Comparison of ENCODE assay signal across 8 cellular contexts in genomic region chr6:26521485-26522391, GRCh38. TPM values are rescaled to one million over a fixed set of nuclear protein-coding genes. Genes with fewer than 3 reads are reported as not detected.
DNase-seq lines count a peak whose midpoint lies in the region; ATAC-seq, FAIRE-seq and TF ChIP-seq lines count a peak whose summit lies in the region.

No MANE protein-coding gene starts in this region.

- H3K4me1 ChIP-seq in Peyer's patch: peaks cover 0 to 15% (median 0%) of the 10 kb centered on the region in 4 donors
- peaks cover 24 to 29% of the 10 kb centered on the region in 2 experiments for H3K4me1 ChIP-seq in neutrophil (ENCODE audit: control insufficient read depth in 1 of 2, insufficient read depth in 1 of 2, low read depth in 1 of 2, low read length in 1 of 2)

- H3K27ac ChIP-seq in Peyer's patch (peak overlapping the region; percentile 88 to 98 (median 96)), neutrophil (peak overlapping the region; percentile 96), substantia nigra (ENCODE audit: low read depth, low read length, poor library complexity, severe bottlenecking) (peak overlapping the region; percentile 39)

- TF ChIP-seq POLR2A in Peyer's patch (IDR thresholded peaks at IDR 0.05): peak; percentile 40 to 58

- POLR2A ChIA-PET in BJ (lab: Charles Lee): interaction anchor here (0.7 kb wide), 1 partner anchor 298 kb away, joined by 3 read pairs; no protein-coding TSS in a partner anchor

- CTCF ChIA-PET in BJ (lab: Yijun Ruan, JAX): interaction anchor here (0.6 to 1.2 kb wide), 7 partner anchors 9 to 327 kb away, joined by 3 to 5 read pairs (median 3); no protein-coding TSS in a partner anchor

- peak; percentile 73 for ATAC-seq in HG03442 (IDR thresholded peaks at IDR 0.05; ENCODE audit: unreplicated experiment)

- TF ChIP-seq CTCF in BJ (IDR thresholded peaks at IDR 0.05; ENCODE audit: insufficient read depth, low read depth, low read length) (peak; percentile 29), Peyer's patch (IDR thresholded peaks at IDR 0.05) (peak in 5 of 6 experiments; percentile 30 to 49 (median 40)), neutrophil (IDR thresholded peaks at IDR 0.05) (peak; percentile 46)

- H3K36me3 ChIP-seq in BJ (ENCODE audit: control insufficient read depth, insufficient read depth, low read length): no peaks in the 10 kb centered on the region
- no peaks in the 10 kb centered on the region for H3K36me3 ChIP-seq in Peyer's patch
- H3K36me3 ChIP-seq in neutrophil: no peaks in the 10 kb centered on the region

- H3K4me3 ChIP-seq in BJ (ENCODE audit: low read depth, low read length) (peak overlapping the region; percentile 50), Peyer's patch (peak overlapping the region; percentile 55 to 75 (median 66)), neutrophil (ENCODE audit: low read depth in 1 of 2, low read length in 1 of 2) (peak overlapping the region; percentile 83 to 86)

- DNase-seq in BJ (ENCODE audit: low read depth): no peak
- DNase-seq in GM19239 (ENCODE audit: insufficient read length, low spot score): peak; percentile 53
- peak; percentile 79 to 94 (median 90) for DNase-seq in Peyer's patch
- DNase-seq in activated gamma-delta T cell treated with anti-CD3 and anti-CD28 coated beads, Interleukin-2, amount 50 U/mL, for 16 hours (ENCODE audit: low read depth): peak; percentile 60
- DNase-seq in frontal cortex (ENCODE audit: low spot score in 2 of 2): peak; percentile 59 to 61
- DNase-seq in substantia nigra (lab: John Stamatoyannopoulos, UW): peak in 46 of 49 donors; percentile 9 to 83 (median 52)

- FAIRE-seq in GM19239 (lab: Jason Lieb, UNC): peak; percentile 47
- FAIRE-seq in frontal cortex (lab: Jason Lieb, UNC): no peak

- H3K9me3 ChIP-seq in Peyer's patch (no peaks in the 10 kb centered on the region), neutrophil (no peaks in the 10 kb centered on the region)

- H3K27me3 ChIP-seq in BJ (ENCODE audit: control insufficient read depth, insufficient read depth, low read length) (no peaks in the 10 kb centered on the region), Peyer's patch (no peaks in the 10 kb centered on the region), neutrophil (no peaks in the 10 kb centered on the region)

RNA-seq across cellular contexts. Expression of gene HMGN4, which starts 16.4 kb away (rescaled TPM):
- polyA plus RNA-seq in BJ (2011; rRNA removed): 41.4 and 60.9 TPM in 2 replicates
- polyA minus RNA-seq in BJ (2011; rRNA and poly(A)+ RNA removed): 11.8 and 16.5 TPM in 2 replicates
- total RNA-seq in Peyer's patch (10 to 100 TPM; 46.1 to 74.3 (median 57.6) TPM), frontal cortex (73.4 TPM)

RNA-seq across cellular contexts. Expression of gene BTN1A1, which starts 21.6 kb away (rescaled TPM):
- not detected in 2 replicates for polyA plus RNA-seq in BJ (2011; rRNA removed)
- polyA minus RNA-seq in BJ (2011; rRNA and poly(A)+ RNA removed): not detected in 2 replicates
- total RNA-seq in Peyer's patch (not detected), frontal cortex (not detected)

Comparison
In these comparisons a context has a peak if more than half of its experiments do, and no peak if none do; other contexts are left out.
1. H3K27ac ChIP-seq: peak in every context shown above with its lines; median percentile 96 in Peyer's patch; 96 in neutrophil; 39 in substantia nigra.